In the genomic region with DNA sequence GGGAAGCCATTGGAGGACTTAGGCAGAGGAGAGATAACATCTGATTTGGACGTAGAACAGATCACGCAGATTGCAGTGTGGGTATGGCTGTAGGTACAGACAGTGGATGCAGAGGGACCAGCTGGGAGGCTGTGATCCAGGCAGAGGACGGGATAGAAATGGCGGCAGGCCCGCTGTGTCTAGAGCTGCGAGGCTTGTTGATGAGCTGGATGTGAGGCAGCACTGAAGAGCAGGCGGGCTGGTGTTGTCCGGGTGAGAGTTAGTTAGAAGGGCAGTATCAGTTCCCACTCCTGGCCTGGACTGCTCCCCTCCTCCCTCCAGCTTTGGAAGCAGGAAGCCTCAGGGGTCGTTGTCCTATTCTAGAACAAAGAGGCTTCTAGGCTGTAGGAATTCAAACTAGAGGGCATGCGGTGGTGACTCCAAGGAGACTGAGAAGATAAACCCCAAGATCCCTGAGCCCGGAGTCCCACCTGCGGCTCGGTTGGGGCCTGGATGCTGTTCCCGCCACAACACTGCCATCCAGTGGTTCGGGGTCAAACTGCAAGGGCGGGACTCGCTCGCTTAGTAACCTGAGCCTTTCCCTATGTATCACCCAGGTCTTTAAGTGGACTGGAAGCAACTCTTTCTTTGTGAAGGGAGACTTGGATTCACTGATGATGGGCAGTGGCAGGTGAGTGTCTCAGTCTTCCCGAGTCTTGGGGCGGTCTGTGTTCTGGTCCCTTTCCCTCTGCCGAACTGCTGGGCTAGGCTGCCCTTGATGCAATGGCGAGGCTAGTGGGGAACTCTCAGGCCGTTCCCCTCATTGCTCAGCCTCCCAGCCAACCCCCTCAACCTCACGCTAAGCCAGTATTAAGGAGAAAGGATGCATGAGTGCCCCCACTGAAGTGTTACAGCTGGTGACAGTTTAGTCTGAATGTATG, we compare ENCODE assay signal across 8 cellular contexts. TPM values are rescaled to one million over a fixed set of nuclear protein-coding genes. Genes with fewer than 3 reads are reported as not detected.
DNase-seq lines count a peak whose midpoint lies in the region; TF ChIP-seq lines count a peak whose summit lies in the region.

No MANE protein-coding gene starts in this region.

- DNase-seq in SIG-M5 treated with dmso at 0.1 percent for 504 hours (lab: John Stamatoyannopoulos, UW; ENCODE audit: unreplicated experiment) (peak; percentile 80), SIG-M5 (lab: John Stamatoyannopoulos, UW) (no peak), MG63 (peak; percentile 74), SHP77 (lab: John Stamatoyannopoulos, UW) (peak; percentile 80 to 82), foreskin melanocyte (peak; percentile 40), neuronal stem cell (ENCODE audit: low spot score) (peak; percentile 86), stomach (peak; percentile 87)
- peak; percentile 92 for DNase-seq in activated effector memory CD4-positive, alpha-beta T cell treated with anti-CD3 and anti-CD28 coated beads, Interleukin-2, amount 50 U/mL, for 16 hours

- H2AK5ac ChIP-seq in neuronal stem cell (ENCODE audit: low read depth, low read length) = no peak overlapping the region

- no peak overlapping the region for H3K4ac ChIP-seq in neuronal stem cell (ENCODE audit: low read length)

- peak overlapping the region; percentile 77 for H4K8ac ChIP-seq in neuronal stem cell (ENCODE audit: low read depth, low read length)

- TF ChIP-seq POLR2A in stomach (IDR thresholded peaks at IDR 0.05) = no peak

- no peak overlapping the region for H3K27ac ChIP-seq in neuronal stem cell (replicated peaks; ENCODE audit: low read length)
- H3K27ac ChIP-seq in stomach = peak overlapping the region in 3 of 5 donors; percentile 14 to 36 (median 19)

- intact Hi-C loops in stomach (cut with DNase I; ENCODE audit: low total_unique reads) = no loop called here

- H3K4me3 ChIP-seq in MG63 = no peak overlapping the region
- H3K4me3 ChIP-seq in neuronal stem cell (ENCODE audit: low read length in 2 of 2) = no peak overlapping the region
- H3K4me3 ChIP-seq in stomach = no peak overlapping the region

- no peak overlapping the region for H2BK12ac ChIP-seq in neuronal stem cell (ENCODE audit: low read length)

- no peaks in the 10 kb centered on the region for H3K36me3 ChIP-seq in MG63
- H3K36me3 ChIP-seq in neuronal stem cell (replicated peaks in 1 of 2; ENCODE audit: control insufficient read depth in 2 of 2, insufficient read depth in 2 of 2, low read length in 2 of 2) = no peaks in the 10 kb centered on the region
- H3K36me3 ChIP-seq in stomach = peaks cover 12 to 35% (median 33%) of the 10 kb centered on the region in 4 donors

- H3K27me3 ChIP-seq in MG63 = no peaks in the 10 kb centered on the region
- peaks cover 0 to 2% (median 0%) of the 10 kb centered on the region in 3 experiments for H3K27me3 ChIP-seq in neuronal stem cell (ENCODE audit: control insufficient read depth in 3 of 3, insufficient read depth in 3 of 3, low read depth in 1 of 3, low read length in 3 of 3)
- no peaks in the 10 kb centered on the region for H3K27me3 ChIP-seq in stomach

- peak in 5 of 7 experiments; percentile 86 to 97 (median 93) for TF ChIP-seq CTCF in stomach (IDR thresholded peaks at IDR 0.05)

- H3K23ac ChIP-seq in neuronal stem cell (ENCODE audit: low read depth, low read length, poor library complexity) = no peak overlapping the region

- H2BK5ac ChIP-seq in neuronal stem cell (ENCODE audit: low read length) = no peak overlapping the region

- no peak overlapping the region for H3K14ac ChIP-seq in neuronal stem cell (ENCODE audit: low read length)

- TF ChIP-seq EP300 in stomach (IDR thresholded peaks at IDR 0.05) = no peak

- H3K9me3 ChIP-seq in MG63 = no peaks in the 10 kb centered on the region
- H3K9me3 ChIP-seq in neuronal stem cell (replicated peaks in 1 of 2; ENCODE audit: control insufficient read depth in 2 of 2, insufficient read depth in 1 of 2, low read depth in 1 of 2, low read length in 2 of 2) = no peaks in the 10 kb centered on the region
- H3K9me3 ChIP-seq in stomach = no peaks in the 10 kb centered on the region

- H3K18ac ChIP-seq in neuronal stem cell (ENCODE audit: low read length) = peak overlapping the region; percentile 30

- H2BK120ac ChIP-seq in neuronal stem cell (ENCODE audit: low read depth, low read length) = no peak overlapping the region

- no peak overlapping the region for H4K91ac ChIP-seq in neuronal stem cell (ENCODE audit: low read depth, low read length, poor library complexity)

- H3K79me1 ChIP-seq in neuronal stem cell (ENCODE audit: low read depth, low read length) = no peaks in the 10 kb centered on the region

- H2BK15ac ChIP-seq in neuronal stem cell (ENCODE audit: low read length) = no peak overlapping the region

- no peak overlapping the region for H3K9ac ChIP-seq in neuronal stem cell (ENCODE audit: low read depth, low read length, poor library complexity)

- H3K4me1 ChIP-seq in neuronal stem cell (ENCODE audit: control insufficient read depth in 2 of 2, insufficient read depth in 1 of 2, low read depth in 1 of 2, low read length in 2 of 2) = peaks cover 0 to 7% of the 10 kb centered on the region in 2 donors
- H3K4me1 ChIP-seq in stomach = peaks cover 4 to 18% (median 13%) of the 10 kb centered on the region in 4 donors

- peak overlapping the region; percentile 86 for H2AFZ ChIP-seq in neuronal stem cell (ENCODE audit: low read length)

- H3K4me2 ChIP-seq in neuronal stem cell (ENCODE audit: insufficient read depth, low read length, poor library complexity, severe bottlenecking) = peak overlapping the region; percentile 28

- no CpG with 5 or more reads among the region's 24 CpGs for WGBS in neuronal stem cell (ENCODE audit: extremely low coverage in 2 of 2, insufficient read length in 2 of 2, insufficient replicate concordance in 1 of 2), 2 donors
- 22 to 26% (median 23%) methylated on average over 15 to 24 of the region's 24 CpGs for WGBS in stomach, 5 donors

RNA-seq across cellular contexts. Expression of gene TLDC2, which starts 11.2 kb away (rescaled TPM):
- total RNA-seq in MG63 (2014; rRNA removed; shearing (Covaris generic); ENCODE audit: low replicate concordance) = not detected in 2 replicates
- polyA plus RNA-seq in neuronal stem cell (2013, experiment 1 of 2) = 0.99 TPM
- 1.00 TPM for polyA plus RNA-seq in neuronal stem cell (2013, experiment 2 of 2)
- 10 to 100 TPM in 1 of 5 donors, 1 to 10 TPM in 2, not detected in 2; 1.5 to 15.1 (median 4.8) TPM for total RNA-seq in stomach
- polyA plus RNA-seq in stomach = under 1 TPM; 0.13 to 0.62 (median 0.46) TPM
